In the genomic region with DNA sequence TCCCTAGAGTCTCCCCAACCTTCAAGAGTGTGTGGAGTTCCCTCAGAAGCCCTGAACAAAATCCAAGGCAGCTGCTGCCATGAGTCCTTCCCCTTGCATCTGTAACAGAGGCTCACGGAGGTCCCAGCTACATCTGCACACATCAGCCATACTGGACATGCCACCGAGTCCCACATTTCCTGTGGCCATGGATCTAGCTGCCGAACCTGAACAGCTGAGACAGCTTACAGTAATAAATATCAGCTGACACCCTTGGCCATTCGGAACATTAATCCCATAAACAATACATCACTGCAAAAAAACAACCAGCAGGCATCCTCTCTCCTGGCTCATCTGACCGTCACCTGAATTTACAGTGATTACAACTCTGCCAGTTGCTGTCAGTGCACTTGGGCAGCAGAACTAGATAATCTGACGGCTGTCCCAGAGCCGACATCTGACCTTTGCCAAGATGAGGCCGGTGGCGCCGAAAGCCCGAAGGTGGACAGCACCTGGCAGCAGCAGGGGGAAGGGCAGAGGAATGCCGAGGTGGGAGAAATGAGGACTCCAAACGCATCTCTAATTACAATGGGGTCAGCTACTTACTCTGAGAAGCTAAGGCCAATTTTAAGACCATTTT, we compare ENCODE assay signal across 15 cellular contexts. TPM values are rescaled to one million over a fixed set of nuclear protein-coding genes. Genes with fewer than 3 reads are reported as not detected.
DNase-seq lines count a peak whose midpoint lies in the region; ATAC-seq and TF ChIP-seq lines count a peak whose summit lies in the region.
"Had no signal": no experiment of that assay in that cellular context is flagged by ENCODE, and none has a peak within 500 bp of the region (broad histone marks: within the 10 kb centered on the region; RNA-seq: fewer than 3 reads in every experiment).

No MANE protein-coding gene starts in this region.

- TF ChIP-seq POLR2A in heart left ventricle (IDR thresholded peaks at IDR 0.05) = no peak

- H3K4me1 Mint-ChIP-seq in neural crest cell = peaks cover 85% of the 10 kb centered on the region

- H3K9me3 Mint-ChIP-seq in neural crest cell = no peaks in the 10 kb centered on the region
- H3K9me3 Mint-ChIP-seq: activated T-helper 17 cell treated with anti-CD3 and anti-CD28 coated beads, Interleukin-2, amount 50 U/mL, for 72 hours had no signal

- H3K27me3 Mint-ChIP-seq in neural crest cell (ENCODE audit: low read depth) = no peaks in the 10 kb centered on the region
- H3K27me3 Mint-ChIP-seq: activated T-helper 17 cell treated with anti-CD3 and anti-CD28 coated beads, Interleukin-2, amount 50 U/mL, for 72 hours had no signal

- ATAC-seq in heart left ventricle (no peak), left ventricle myocardium superior (no peak), upper lobe of right lung (no peak), HG03039 (IDR thresholded peaks at IDR 0.05; ENCODE audit: unreplicated experiment) (no peak), SK-N-SH treated with all-trans-retinoic acid at 6 μM for 48 hours (no peak)
- ATAC-seq: activated CD4-positive, CD25-positive, alpha-beta regulatory T cell treated with anti-CD3 and anti-CD28 coated beads, Interleukin-2, amount 50 U/mL, for 24 hours; activated T-helper 17 cell treated with anti-CD3 and anti-CD28 coated beads, Interleukin-2, amount 50 U/mL, for 72 hours had no signal

- no peaks in the 10 kb centered on the region for H3K9me3 ChIP-seq in heart left ventricle
- no peaks in the 10 kb centered on the region for H3K9me3 ChIP-seq in upper lobe of right lung
- H3K9me3 ChIP-seq: body of pancreas, esophagus squamous epithelium, ovary, thoracic aorta had no signal

- TF ChIP-seq CTCF in heart left ventricle (IDR thresholded peaks at IDR 0.05) (no peak), dorsolateral prefrontal cortex (IDR thresholded peaks at IDR 0.05 in 54 of 56, conservative IDR thresholded peaks at IDR 0.05 in 2 of 56; ENCODE audit: low read depth in 1 of 56, partially characterized antibody in 56 of 56) (no peak), neural crest cell (conservative IDR thresholded peaks at IDR 0.05) (no peak), upper lobe of right lung (IDR thresholded peaks at IDR 0.05) (no peak)

- H3K4me3 ChIP-seq in heart left ventricle (no peak overlapping the region), dorsolateral prefrontal cortex (no peak overlapping the region), upper lobe of right lung (no peak overlapping the region)
- H3K4me3 ChIP-seq: body of pancreas, esophagus squamous epithelium, ovary, SK-N-MC, thoracic aorta had no signal

- 49 to 62% (median 58%) methylated on average over 13 of the region's 13 CpGs for WGBS in heart left ventricle, 4 donors

- peak overlapping the region; percentile 87 for H3K27ac Mint-ChIP-seq in neural crest cell (ENCODE audit: unreplicated experiment)
- H3K27ac Mint-ChIP-seq: activated T-helper 17 cell treated with anti-CD3 and anti-CD28 coated beads, Interleukin-2, amount 50 U/mL, for 72 hours had no signal

- H3K27me3 ChIP-seq in heart left ventricle (no peaks in the 10 kb centered on the region), dorsolateral prefrontal cortex (no peaks in the 10 kb centered on the region), upper lobe of right lung (no peaks in the 10 kb centered on the region)
- H3K27me3 ChIP-seq: body of pancreas, esophagus squamous epithelium, ovary had no signal

- H3K36me3 ChIP-seq in heart left ventricle = peaks cover 0 to 15% (median 4%) of the 10 kb centered on the region in 9 donors
- no peaks in the 10 kb centered on the region for H3K36me3 ChIP-seq in upper lobe of right lung
- H3K36me3 ChIP-seq: ovary had no signal

- H3K4me1 ChIP-seq in heart left ventricle = peaks cover 11 to 68% (median 60%) of the 10 kb centered on the region in 12 donors
- H3K4me1 ChIP-seq in upper lobe of right lung = peaks cover 63% of the 10 kb centered on the region

- peak overlapping the region; percentile 45 for H3K4me3 Mint-ChIP-seq in neural crest cell
- H3K4me3 Mint-ChIP-seq: activated T-helper 17 cell treated with anti-CD3 and anti-CD28 coated beads, Interleukin-2, amount 50 U/mL, for 72 hours had no signal

- DNase-seq in heart left ventricle = no peak
- no peak for DNase-seq in left ventricle myocardium superior
- DNase-seq in dorsolateral prefrontal cortex = peak in 4 of 10 donors; percentile 9 to 35 (median 20)
- DNase-seq in neural crest cell (ENCODE audit: low read depth, low spot score) = no peak
- DNase-seq in upper lobe of right lung = no peak
- no peak for DNase-seq in posterior vena cava (ENCODE audit: low spot score)
- DNase-seq: esophagus squamous epithelium had no signal

- H3K27ac ChIP-seq in heart left ventricle (peak overlapping the region in 11 of 12 donors; percentile 0 to 90 (median 59)), dorsolateral prefrontal cortex (peak overlapping the region in 56 of 59 donors; percentile 46 to 96 (median 90)), upper lobe of right lung (peak overlapping the region; percentile 89)
- H3K27ac ChIP-seq: SK-N-MC had no signal

- intact Hi-C loops in heart left ventricle (cut with DNase I) (loop anchor here in 4 of 10 donors (5.0 kb wide), 1 partner anchor 34 kb away; the partner anchor contains the start of genes ARL3 (in 4 of the 4) and SFXN2 (in 4 of the 4)), left ventricle myocardium superior (cut with micrococcal nuclease) (no loop called here), dorsolateral prefrontal cortex (cut with DNase I) (loop anchor here (2.0 to 5.0 kb wide), 3 partner anchors 29 to 37 kb away; partner anchors contain the start of genes ARL3 (in 2 of the 2) and SFXN2 (in 2 of the 2)), upper lobe of right lung (cut with DNase I) (no loop called here), posterior vena cava (cut with DNase I) (no loop called here)

- H3K36me3 Mint-ChIP-seq in neural crest cell (ENCODE audit: low read depth) = peaks cover 9% of the 10 kb centered on the region

TF ChIP-seq in SK-N-SH treated with all-trans-retinoic acid at 6 μM for 48 hours, 23 proteins besides CTCF, POLR2A, EP300 and RAD21 (continues in another document):
- TF ChIP-seq SNAI2 (CRISPR knock-in tag; IDR thresholded peaks at IDR 0.05) (no peak), ZC3H10 (CRISPR knock-in tag; IDR thresholded peaks at IDR 0.05) (no peak), ZNF8 (CRISPR knock-in tag; IDR thresholded peaks at IDR 0.05) (no peak), TCF4 (CRISPR knock-in tag; IDR thresholded peaks at IDR 0.05; ENCODE audit: borderline replicate concordance) (no peak), ARNTL (CRISPR knock-in tag; IDR thresholded peaks at IDR 0.05; ENCODE audit: borderline replicate concordance, low read depth) (no peak), BACH2 (CRISPR knock-in tag; IDR thresholded peaks at IDR 0.05; ENCODE audit: borderline replicate concordance) (no peak)
- TF ChIP-seq, protein P1, sequence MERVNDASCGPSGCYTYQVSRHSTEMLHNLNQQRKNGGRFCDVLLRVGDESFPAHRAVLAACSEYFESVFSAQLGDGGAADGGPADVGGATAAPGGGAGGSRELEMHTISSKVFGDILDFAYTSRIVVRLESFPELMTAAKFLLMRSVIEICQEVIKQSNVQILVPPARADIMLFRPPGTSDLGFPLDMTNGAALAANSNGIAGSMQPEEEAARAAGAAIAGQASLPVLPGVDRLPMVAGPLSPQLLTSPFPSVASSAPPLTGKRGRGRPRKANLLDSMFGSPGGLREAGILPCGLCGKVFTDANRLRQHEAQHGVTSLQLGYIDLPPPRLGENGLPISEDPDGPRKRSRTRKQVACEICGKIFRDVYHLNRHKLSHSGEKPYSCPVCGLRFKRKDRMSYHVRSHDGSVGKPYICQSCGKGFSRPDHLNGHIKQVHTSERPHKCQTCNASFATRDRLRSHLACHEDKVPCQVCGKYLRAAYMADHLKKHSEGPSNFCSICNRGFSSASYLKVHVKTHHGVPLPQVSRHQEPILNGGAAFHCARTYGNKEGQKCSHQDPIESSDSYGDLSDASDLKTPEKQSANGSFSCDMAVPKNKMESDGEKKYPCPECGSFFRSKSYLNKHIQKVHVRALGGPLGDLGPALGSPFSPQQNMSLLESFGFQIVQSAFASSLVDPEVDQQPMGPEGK (CRISPR knock-in tag; IDR thresholded peaks at IDR 0.05; ENCODE audit: borderline replicate concordance) = no peak

RNA-seq across cellular contexts. Expression of gene TRIM8, which starts 33.6 kb away (rescaled TPM):
- total RNA-seq in heart left ventricle (100 to 1,000 TPM in 6 of 9 donors, 10 to 100 TPM in 3; 91.5 to 225 (median 107) TPM), left ventricle myocardium superior (117 TPM), dorsolateral prefrontal cortex (100 to 1,000 TPM in 118 of 120 experiments, 10 to 100 TPM in 2; 95.2 to 308 (median 133) TPM), neural crest cell (76.9 and 82.8 TPM in 2 replicates), upper lobe of right lung (146 TPM), posterior vena cava (100 to 1,000 TPM; 122 to 125 TPM)
- 10 to 100 TPM; 38.9 to 94.6 TPM for polyA plus RNA-seq in heart left ventricle

RNA-seq across cellular contexts. Expression of gene ARL3, which starts 36.4 kb away (rescaled TPM):
- total RNA-seq in heart left ventricle (10 to 100 TPM in 7 of 9 donors, 1 to 10 TPM in 2; 5.8 to 17.0 (median 12.6) TPM), left ventricle myocardium superior (13.6 TPM), dorsolateral prefrontal cortex (10 to 100 TPM; 16.6 to 45.7 (median 35.4) TPM), neural crest cell (32.5 and 34.6 TPM in 2 replicates), upper lobe of right lung (7.5 TPM), posterior vena cava (10 to 100 TPM in 1 of 2 donors, 1 to 10 TPM in 1; 9.7 to 11.6 TPM)
- 10 to 100 TPM in 1 of 2 donors, 1 to 10 TPM in 1; 9.0 to 19.3 TPM for polyA plus RNA-seq in heart left ventricle

RNA-seq across cellular contexts. Expression of gene SFXN2, which starts 36.6 kb away (rescaled TPM):
- total RNA-seq in heart left ventricle (1 to 10 TPM in 7 of 9 donors, under 1 TPM in 2; 0.50 to 7.2 (median 2.4) TPM), left ventricle myocardium superior (1.5 TPM), dorsolateral prefrontal cortex (10 to 100 TPM in 34 of 120 experiments, 1 to 10 TPM in 86; 3.3 to 14.5 (median 8.6) TPM), neural crest cell (36.6 and 38.2 TPM in 2 replicates), upper lobe of right lung (12.0 TPM), posterior vena cava (1 to 10 TPM; 2.4 to 6.5 TPM)
- polyA plus RNA-seq in heart left ventricle = 1 to 10 TPM; 1.8 to 5.9 TPM

Comparison
In these comparisons a context has a peak if more than half of its experiments do, and no peak if none do; other contexts are left out.
1. intact Hi-C loops: an anchor here in dorsolateral prefrontal cortex (2.0 to 5.0 kb wide); none called in left ventricle myocardium superior, upper lobe of right lung and posterior vena cava.